8 cellular contexts compared by ENCODE assay signal in the genomic region with DNA sequence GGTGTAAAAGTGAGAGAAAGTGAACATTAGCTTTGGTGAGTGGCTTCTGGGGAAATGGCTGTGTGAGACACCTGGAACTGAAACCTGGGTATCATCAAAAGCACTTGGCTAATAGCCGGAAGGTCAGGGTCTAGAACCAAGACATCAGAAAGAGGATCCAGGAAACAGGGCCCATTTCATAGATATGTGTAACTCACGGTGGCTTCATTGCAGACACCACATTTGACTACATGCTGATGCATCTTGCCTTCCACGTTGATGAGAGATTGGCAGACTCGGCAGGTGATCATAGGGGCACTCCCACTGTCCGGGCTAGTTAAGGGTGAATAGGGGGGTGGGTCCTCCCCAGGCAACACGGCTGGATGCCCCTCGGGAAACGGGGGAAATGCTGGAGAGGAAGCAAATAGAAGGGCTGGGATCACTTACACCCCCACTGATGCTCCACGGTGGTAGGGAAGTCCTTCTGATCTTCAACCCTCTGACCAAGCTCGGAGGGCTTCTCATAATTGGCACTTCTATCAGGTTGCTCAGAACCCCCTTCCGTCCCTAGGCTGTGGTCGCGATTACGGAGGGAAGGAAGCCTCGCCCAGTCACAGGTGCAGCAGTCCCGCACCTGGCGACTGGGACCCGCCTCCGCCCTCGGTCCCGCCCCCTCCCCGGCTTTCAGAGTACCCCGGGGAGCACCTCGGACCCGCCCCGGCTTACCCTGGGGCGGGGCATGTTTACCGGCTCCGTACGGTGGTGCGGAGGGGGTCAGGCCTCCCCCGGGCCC. TPM values are rescaled to one million over a fixed set of nuclear protein-coding genes. Genes with fewer than 3 reads are reported as not detected.
A peak's percentile ranks its signal among the peaks of the same experiment; 100 is the strongest.
DNase-seq lines count a peak whose midpoint lies in the region; ATAC-seq and TF ChIP-seq lines count a peak whose summit lies in the region.

No MANE protein-coding gene starts in this region.

- POLR2A ChIA-PET in activated CD4-positive, alpha-beta memory T cell treated with anti-CD3 and anti-CD28 coated beads, Interleukin-2, amount 10 ng/mL, durations not matched to agents 7 days and 5 days (lab: Charles Lee), result interaction anchor here (1.0 to 6.3 kb wide), 15 partner anchors 8 to 223 kb away, joined by 3 to 76 read pairs (median 6); a partner anchor contains a TSS

- H3K27me3 ChIP-seq in BLaER1, result no peaks in the 10 kb centered on the region
- H3K27me3 ChIP-seq in uterus, result no peaks in the 10 kb centered on the region

- peaks cover 26% of the 10 kb centered on the region for H3K36me3 Mint-ChIP-seq in activated CD4-positive, alpha-beta memory T cell treated with anti-CD3 and anti-CD28 coated beads, Interleukin-2, amount 10 ng/mL, durations not matched to agents 7 days and 5 days (ENCODE audit: low read depth)
- H3K36me3 Mint-ChIP-seq in neural crest cell (ENCODE audit: low read depth), result peaks cover 8% of the 10 kb centered on the region

- DNase-seq in NB4 (ENCODE audit: low read depth) (no peak), erythroblast (lab: John Stamatoyannopoulos, UW) (peak; percentile 77 to 88), neural crest cell (ENCODE audit: low read depth, low spot score) (no peak), uterus (peak in 1 of 2 donors; percentile 31), Ammon's horn (ENCODE audit: low spot score) (no peak)
- peak; percentile 60 for DNase-seq in activated CD4-positive, alpha-beta memory T cell treated with anti-CD3 and anti-CD28 coated beads, Interleukin-2, amount 10 ng/mL, durations not matched to agents 7 days and 5 days

- CTCF ChIA-PET in activated CD4-positive, alpha-beta memory T cell treated with anti-CD3 and anti-CD28 coated beads, Interleukin-2, amount 10 ng/mL, durations not matched to agents 7 days and 5 days (lab: Charles Lee), result interaction anchor here (0.6 to 2.5 kb wide), 10 partner anchors 8 to 221 kb away, joined by 3 to 22 read pairs (median 3); a partner anchor contains a TSS

- peaks cover 41% of the 10 kb centered on the region for H4K20me1 ChIP-seq in BLaER1

- H3K4me1 ChIP-seq in BLaER1 (peaks cover 54% of the 10 kb centered on the region), uterus (peaks cover 7 to 8% of the 10 kb centered on the region in 2 donors)

- H3K4me3 Mint-ChIP-seq in activated CD4-positive, alpha-beta memory T cell treated with anti-CD3 and anti-CD28 coated beads, Interleukin-2, amount 10 ng/mL, durations not matched to agents 7 days and 5 days, result peak overlapping the region; percentile 97
- H3K4me3 Mint-ChIP-seq in neural crest cell, result no peak overlapping the region

- no peaks in the 10 kb centered on the region for H3K9me3 ChIP-seq in BLaER1
- no peaks in the 10 kb centered on the region for H3K9me3 ChIP-seq in uterus

- peak overlapping the region; percentile 90 for H3K27ac Mint-ChIP-seq in activated CD4-positive, alpha-beta memory T cell treated with anti-CD3 and anti-CD28 coated beads, Interleukin-2, amount 10 ng/mL, durations not matched to agents 7 days and 5 days
- peak overlapping the region; percentile 15 for H3K27ac Mint-ChIP-seq in neural crest cell (ENCODE audit: unreplicated experiment)

- intact Hi-C loops in uterus (cut with DNase I; ENCODE audit: low total_unique reads), result no loop called here

- H3K27ac ChIP-seq in BLaER1, result peak overlapping the region; percentile 95
- H3K27ac ChIP-seq in uterus, result peak overlapping the region; percentile 89 to 97

- H3K9ac ChIP-seq in BLaER1, result peak overlapping the region; percentile 96

- H3K4me2 ChIP-seq in BLaER1, result peak overlapping the region; percentile 99

- peak; percentile 11 for ATAC-seq in GM21528 (IDR thresholded peaks at IDR 0.05; ENCODE audit: low FRiP score, unreplicated experiment)

- H3K36me3 ChIP-seq in BLaER1 (peaks cover 46% of the 10 kb centered on the region), uterus (no peaks in the 10 kb centered on the region)

- peaks cover 39% of the 10 kb centered on the region for H3K4me1 Mint-ChIP-seq in activated CD4-positive, alpha-beta memory T cell treated with anti-CD3 and anti-CD28 coated beads, Interleukin-2, amount 10 ng/mL, durations not matched to agents 7 days and 5 days
- H3K4me1 Mint-ChIP-seq in neural crest cell, result peaks cover 22% of the 10 kb centered on the region

- H3K9me3 Mint-ChIP-seq in activated CD4-positive, alpha-beta memory T cell treated with anti-CD3 and anti-CD28 coated beads, Interleukin-2, amount 10 ng/mL, durations not matched to agents 7 days and 5 days, result no peaks in the 10 kb centered on the region
- H3K9me3 Mint-ChIP-seq in neural crest cell, result peaks cover 3% of the 10 kb centered on the region

- no peak for TF ChIP-seq CTCF in NB4 (IDR thresholded peaks at IDR 0.05; ENCODE audit: low read depth, low read length)
- no peak for TF ChIP-seq CTCF in neural crest cell (conservative IDR thresholded peaks at IDR 0.05)
- no peak for TF ChIP-seq CTCF in uterus (IDR thresholded peaks at IDR 0.05)

- TF ChIP-seq POLR2A in NB4 (IDR thresholded peaks at IDR 0.05; ENCODE audit: extremely low read depth, insufficient read length), result no peak
- no peak for TF ChIP-seq POLR2A in erythroblast (IDR thresholded peaks at IDR 0.05; ENCODE audit: low read length)
- TF ChIP-seq POLR2A in uterus (IDR thresholded peaks at IDR 0.05), result no peak

- H3K4me3 ChIP-seq in BLaER1 (peak overlapping the region; percentile 96), NB4 (ENCODE audit: low read depth, low read length) (peak overlapping the region; percentile 92), uterus (peak overlapping the region; percentile 85 to 96)

- no peaks in the 10 kb centered on the region for H3K27me3 Mint-ChIP-seq in activated CD4-positive, alpha-beta memory T cell treated with anti-CD3 and anti-CD28 coated beads, Interleukin-2, amount 10 ng/mL, durations not matched to agents 7 days and 5 days
- H3K27me3 Mint-ChIP-seq in neural crest cell (ENCODE audit: low read depth), result peaks cover 12% of the 10 kb centered on the region

RNA-seq across cellular contexts. Expression of a gene that starts 0.6 kb away (rescaled TPM):
- total RNA-seq in activated CD4-positive, alpha-beta memory T cell treated with anti-CD3 and anti-CD28 coated beads, Interleukin-2, amount 10 ng/mL, durations not matched to agents 7 days and 5 days, result 10 to 100 TPM; 39.5 to 42.9 TPM
- 36.0 and 40.8 TPM in 2 replicates for total RNA-seq in neural crest cell
- total RNA-seq in uterus, result 10 to 100 TPM; 16.4 to 39.1 (median 22.8) TPM

RNA-seq across cellular contexts. Expression of a gene that starts 5.6 kb away (rescaled TPM):
- total RNA-seq in activated CD4-positive, alpha-beta memory T cell treated with anti-CD3 and anti-CD28 coated beads, Interleukin-2, amount 10 ng/mL, durations not matched to agents 7 days and 5 days, result 100 to 1,000 TPM in 1 of 2 experiments, 10 to 100 TPM in 1; 91.9 to 103 TPM
- total RNA-seq in neural crest cell, result 433 and 437 TPM in 2 replicates
- 100 to 1,000 TPM in 1 of 4 donors, 10 to 100 TPM in 3; 52.4 to 208 (median 93.3) TPM for total RNA-seq in uterus

RNA-seq across cellular contexts. Expression of a gene that starts 6.0 kb away (rescaled TPM):
- 10 to 100 TPM; 35.8 to 40.3 TPM for total RNA-seq in activated CD4-positive, alpha-beta memory T cell treated with anti-CD3 and anti-CD28 coated beads, Interleukin-2, amount 10 ng/mL, durations not matched to agents 7 days and 5 days
- total RNA-seq in neural crest cell (67.3 and 68.1 TPM in 2 replicates), uterus (100 to 1,000 TPM in 1 of 4 donors, 10 to 100 TPM in 3; 38.7 to 105 (median 53.0) TPM)

RNA-seq across cellular contexts. Expression of a gene that starts 8.6 kb away (rescaled TPM):
- total RNA-seq in activated CD4-positive, alpha-beta memory T cell treated with anti-CD3 and anti-CD28 coated beads, Interleukin-2, amount 10 ng/mL, durations not matched to agents 7 days and 5 days, result 100 to 1,000 TPM; 207 to 210 TPM
- total RNA-seq in neural crest cell, result 35.1 and 40.8 TPM in 2 replicates
- 10 to 100 TPM; 12.7 to 46.9 (median 14.3) TPM for total RNA-seq in uterus

RNA-seq across cellular contexts. Expression of a gene that starts 24.7 kb away (rescaled TPM):
- under 1 TPM in 1 of 2 experiments, not detected in 1; 0.05 TPM for total RNA-seq in activated CD4-positive, alpha-beta memory T cell treated with anti-CD3 and anti-CD28 coated beads, Interleukin-2, amount 10 ng/mL, durations not matched to agents 7 days and 5 days
- 0.07 TPM in 1 of 2 replicates, not detected in the other for total RNA-seq in neural crest cell
- total RNA-seq in uterus, result 1 to 10 TPM in 3 of 4 donors, not detected in 1; 1.3 to 2.8 (median 2.1) TPM

Comparison
In these comparisons a context has a peak if more than half of its experiments do, and no peak if none do; other contexts are left out.
1. DNase-seq: peak in activated CD4-positive, alpha-beta memory T cell treated with anti-CD3 and anti-CD28 coated beads, Interleukin-2, amount 10 ng/mL, durations not matched to agents 7 days and 5 days (single experiment) and erythroblast (2 of 2); none in NB4 (single experiment), neural crest cell (single experiment) and Ammon's horn (single experiment).
2. Peak in every context shown above with its lines, with median percentiles within 50 percentile points of each other: H3K4me3 ChIP-seq.